In the genomic region with DNA sequence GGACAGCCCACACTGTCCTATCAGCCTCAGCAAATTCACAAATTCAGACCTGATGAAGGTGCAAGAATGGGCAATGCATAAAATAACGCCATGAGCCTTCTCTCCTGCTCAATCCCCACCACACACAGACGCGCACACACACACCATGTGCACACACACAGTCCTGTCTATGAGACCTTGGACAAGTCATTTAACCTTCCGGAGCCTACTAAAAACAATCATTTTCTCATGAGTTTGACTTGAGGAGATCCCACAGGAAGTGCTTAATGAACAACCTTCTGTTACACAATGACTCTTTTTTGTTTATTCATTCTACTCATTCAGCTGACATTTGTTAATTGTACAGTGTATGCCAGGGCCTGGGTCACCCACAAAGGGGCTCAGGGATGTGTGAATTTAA, we compare ENCODE assay signal across 2 cellular contexts.
TF ChIP-seq lines count a peak whose summit lies in the region.

No MANE protein-coding gene starts in this region.

TF ChIP-seq in liver, 16 proteins besides CTCF, POLR2A, EP300 and RAD21:
- no peak for TF ChIP-seq YY1 (IDR thresholded peaks at IDR 0.05)
- TF ChIP-seq, protein P1, sequence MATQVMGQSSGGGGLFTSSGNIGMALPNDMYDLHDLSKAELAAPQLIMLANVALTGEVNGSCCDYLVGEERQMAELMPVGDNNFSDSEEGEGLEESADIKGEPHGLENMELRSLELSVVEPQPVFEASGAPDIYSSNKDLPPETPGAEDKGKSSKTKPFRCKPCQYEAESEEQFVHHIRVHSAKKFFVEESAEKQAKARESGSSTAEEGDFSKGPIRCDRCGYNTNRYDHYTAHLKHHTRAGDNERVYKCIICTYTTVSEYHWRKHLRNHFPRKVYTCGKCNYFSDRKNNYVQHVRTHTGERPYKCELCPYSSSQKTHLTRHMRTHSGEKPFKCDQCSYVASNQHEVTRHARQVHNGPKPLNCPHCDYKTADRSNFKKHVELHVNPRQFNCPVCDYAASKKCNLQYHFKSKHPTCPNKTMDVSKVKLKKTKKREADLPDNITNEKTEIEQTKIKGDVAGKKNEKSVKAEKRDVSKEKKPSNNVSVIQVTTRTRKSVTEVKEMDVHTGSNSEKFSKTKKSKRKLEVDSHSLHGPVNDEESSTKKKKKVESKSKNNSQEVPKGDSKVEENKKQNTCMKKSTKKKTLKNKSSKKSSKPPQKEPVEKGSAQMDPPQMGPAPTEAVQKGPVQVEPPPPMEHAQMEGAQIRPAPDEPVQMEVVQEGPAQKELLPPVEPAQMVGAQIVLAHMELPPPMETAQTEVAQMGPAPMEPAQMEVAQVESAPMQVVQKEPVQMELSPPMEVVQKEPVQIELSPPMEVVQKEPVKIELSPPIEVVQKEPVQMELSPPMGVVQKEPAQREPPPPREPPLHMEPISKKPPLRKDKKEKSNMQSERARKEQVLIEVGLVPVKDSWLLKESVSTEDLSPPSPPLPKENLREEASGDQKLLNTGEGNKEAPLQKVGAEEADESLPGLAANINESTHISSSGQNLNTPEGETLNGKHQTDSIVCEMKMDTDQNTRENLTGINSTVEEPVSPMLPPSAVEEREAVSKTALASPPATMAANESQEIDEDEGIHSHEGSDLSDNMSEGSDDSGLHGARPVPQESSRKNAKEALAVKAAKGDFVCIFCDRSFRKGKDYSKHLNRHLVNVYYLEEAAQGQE (IDR thresholded peaks at IDR 0.05): peak; percentile 12
- TF ChIP-seq HNF4A (conservative IDR thresholded peaks at IDR 0.05): peak in 1 of 2 donors; percentile 14

TF ChIP-seq in HepG2, 621 proteins besides CTCF, POLR2A, EP300 and RAD21:
- TF ChIP-seq ZNF556 (CRISPR knock-in tag; IDR thresholded peaks at IDR 0.05; ENCODE audit: borderline replicate concordance): no peak
- TF ChIP-seq, protein P2, sequence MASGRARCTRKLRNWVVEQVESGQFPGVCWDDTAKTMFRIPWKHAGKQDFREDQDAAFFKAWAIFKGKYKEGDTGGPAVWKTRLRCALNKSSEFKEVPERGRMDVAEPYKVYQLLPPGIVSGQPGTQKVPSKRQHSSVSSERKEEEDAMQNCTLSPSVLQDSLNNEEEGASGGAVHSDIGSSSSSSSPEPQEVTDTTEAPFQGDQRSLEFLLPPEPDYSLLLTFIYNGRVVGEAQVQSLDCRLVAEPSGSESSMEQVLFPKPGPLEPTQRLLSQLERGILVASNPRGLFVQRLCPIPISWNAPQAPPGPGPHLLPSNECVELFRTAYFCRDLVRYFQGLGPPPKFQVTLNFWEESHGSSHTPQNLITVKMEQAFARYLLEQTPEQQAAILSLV (CRISPR knock-in tag; IDR thresholded peaks at IDR 0.05; ENCODE audit: borderline replicate concordance): no peak
- TF ChIP-seq, protein P3, sequence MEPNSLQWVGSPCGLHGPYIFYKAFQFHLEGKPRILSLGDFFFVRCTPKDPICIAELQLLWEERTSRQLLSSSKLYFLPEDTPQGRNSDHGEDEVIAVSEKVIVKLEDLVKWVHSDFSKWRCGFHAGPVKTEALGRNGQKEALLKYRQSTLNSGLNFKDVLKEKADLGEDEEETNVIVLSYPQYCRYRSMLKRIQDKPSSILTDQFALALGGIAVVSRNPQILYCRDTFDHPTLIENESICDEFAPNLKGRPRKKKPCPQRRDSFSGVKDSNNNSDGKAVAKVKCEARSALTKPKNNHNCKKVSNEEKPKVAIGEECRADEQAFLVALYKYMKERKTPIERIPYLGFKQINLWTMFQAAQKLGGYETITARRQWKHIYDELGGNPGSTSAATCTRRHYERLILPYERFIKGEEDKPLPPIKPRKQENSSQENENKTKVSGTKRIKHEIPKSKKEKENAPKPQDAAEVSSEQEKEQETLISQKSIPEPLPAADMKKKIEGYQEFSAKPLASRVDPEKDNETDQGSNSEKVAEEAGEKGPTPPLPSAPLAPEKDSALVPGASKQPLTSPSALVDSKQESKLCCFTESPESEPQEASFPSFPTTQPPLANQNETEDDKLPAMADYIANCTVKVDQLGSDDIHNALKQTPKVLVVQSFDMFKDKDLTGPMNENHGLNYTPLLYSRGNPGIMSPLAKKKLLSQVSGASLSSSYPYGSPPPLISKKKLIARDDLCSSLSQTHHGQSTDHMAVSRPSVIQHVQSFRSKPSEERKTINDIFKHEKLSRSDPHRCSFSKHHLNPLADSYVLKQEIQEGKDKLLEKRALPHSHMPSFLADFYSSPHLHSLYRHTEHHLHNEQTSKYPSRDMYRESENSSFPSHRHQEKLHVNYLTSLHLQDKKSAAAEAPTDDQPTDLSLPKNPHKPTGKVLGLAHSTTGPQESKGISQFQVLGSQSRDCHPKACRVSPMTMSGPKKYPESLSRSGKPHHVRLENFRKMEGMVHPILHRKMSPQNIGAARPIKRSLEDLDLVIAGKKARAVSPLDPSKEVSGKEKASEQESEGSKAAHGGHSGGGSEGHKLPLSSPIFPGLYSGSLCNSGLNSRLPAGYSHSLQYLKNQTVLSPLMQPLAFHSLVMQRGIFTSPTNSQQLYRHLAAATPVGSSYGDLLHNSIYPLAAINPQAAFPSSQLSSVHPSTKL (CRISPR knock-in tag; IDR thresholded peaks at IDR 0.05): no peak
- TF ChIP-seq, protein P4, sequence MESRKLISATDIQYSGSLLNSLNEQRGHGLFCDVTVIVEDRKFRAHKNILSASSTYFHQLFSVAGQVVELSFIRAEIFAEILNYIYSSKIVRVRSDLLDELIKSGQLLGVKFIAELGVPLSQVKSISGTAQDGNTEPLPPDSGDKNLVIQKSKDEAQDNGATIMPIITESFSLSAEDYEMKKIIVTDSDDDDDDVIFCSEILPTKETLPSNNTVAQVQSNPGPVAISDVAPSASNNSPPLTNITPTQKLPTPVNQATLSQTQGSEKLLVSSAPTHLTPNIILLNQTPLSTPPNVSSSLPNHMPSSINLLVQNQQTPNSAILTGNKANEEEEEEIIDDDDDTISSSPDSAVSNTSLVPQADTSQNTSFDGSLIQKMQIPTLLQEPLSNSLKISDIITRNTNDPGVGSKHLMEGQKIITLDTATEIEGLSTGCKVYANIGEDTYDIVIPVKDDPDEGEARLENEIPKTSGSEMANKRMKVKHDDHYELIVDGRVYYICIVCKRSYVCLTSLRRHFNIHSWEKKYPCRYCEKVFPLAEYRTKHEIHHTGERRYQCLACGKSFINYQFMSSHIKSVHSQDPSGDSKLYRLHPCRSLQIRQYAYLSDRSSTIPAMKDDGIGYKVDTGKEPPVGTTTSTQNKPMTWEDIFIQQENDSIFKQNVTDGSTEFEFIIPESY (CRISPR knock-in tag; IDR thresholded peaks at IDR 0.05): no peak
- no peak for TF ChIP-seq MED8 (CRISPR knock-in tag; IDR thresholded peaks at IDR 0.05; ENCODE audit: insufficient replicate concordance)
- no peak for TF ChIP-seq NFATC3 (CRISPR knock-in tag; IDR thresholded peaks at IDR 0.05)
- no peak for TF ChIP-seq SRY (CRISPR knock-in tag; IDR thresholded peaks at IDR 0.05)
- no peak for TF ChIP-seq BCL6 (CRISPR knock-in tag; IDR thresholded peaks at IDR 0.05)
- no peak for TF ChIP-seq NKX3-1 (CRISPR knock-in tag; IDR thresholded peaks at IDR 0.05)
- no peak for TF ChIP-seq ZNF720 (CRISPR knock-in tag; IDR thresholded peaks at IDR 0.05)
- TF ChIP-seq RXRB (CRISPR knock-in tag; IDR thresholded peaks at IDR 0.05; ENCODE audit: borderline replicate concordance): no peak
- TF ChIP-seq NR2C2 (CRISPR knock-in tag; IDR thresholded peaks at IDR 0.05; ENCODE audit: borderline replicate concordance): no peak
- TF ChIP-seq ERF (CRISPR knock-in tag; IDR thresholded peaks at IDR 0.05): no peak
- no peak for TF ChIP-seq SIX1 (CRISPR knock-in tag; IDR thresholded peaks at IDR 0.05; ENCODE audit: borderline replicate concordance)
- no peak for TF ChIP-seq ZNF564 (CRISPR knock-in tag; IDR thresholded peaks at IDR 0.05)
- TF ChIP-seq ZNF780A (CRISPR knock-in tag; IDR thresholded peaks at IDR 0.05): no peak
- TF ChIP-seq, protein P5, sequence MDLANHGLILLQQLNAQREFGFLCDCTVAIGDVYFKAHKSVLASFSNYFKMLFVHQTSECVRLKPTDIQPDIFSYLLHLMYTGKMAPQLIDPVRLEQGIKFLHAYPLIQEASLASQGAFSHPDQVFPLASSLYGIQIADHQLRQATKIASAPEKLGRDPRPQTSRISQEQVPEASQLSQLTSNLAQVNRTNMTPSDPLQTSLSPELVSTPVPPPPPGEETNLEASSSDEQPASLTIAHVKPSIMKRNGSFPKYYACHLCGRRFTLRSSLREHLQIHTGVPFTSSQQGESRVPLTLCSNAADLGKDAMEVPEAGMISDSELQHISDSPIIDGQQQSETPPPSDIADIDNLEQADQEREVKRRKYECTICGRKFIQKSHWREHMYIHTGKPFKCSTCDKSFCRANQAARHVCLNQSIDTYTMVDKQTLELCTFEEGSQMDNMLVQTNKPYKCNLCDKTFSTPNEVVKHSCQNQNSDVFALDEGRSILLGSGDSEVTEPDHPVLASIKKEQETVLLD (CRISPR knock-in tag; IDR thresholded peaks at IDR 0.05; ENCODE audit: low read depth): no peak
- TF ChIP-seq ZNF678 (CRISPR knock-in tag; IDR thresholded peaks at IDR 0.05): no peak
- TF ChIP-seq ZNF160 (CRISPR knock-in tag; IDR thresholded peaks at IDR 0.05): no peak
